ENCODE assay signal across 8 cellular contexts in genomic region chr5:321726-322251, GRCh38. TPM values are rescaled to one million over a fixed set of nuclear protein-coding genes. Genes with fewer than 3 reads are reported as not detected.
DNase-seq lines count a peak whose midpoint lies in the region; ATAC-seq, FAIRE-seq and TF ChIP-seq lines count a peak whose summit lies in the region.

No MANE protein-coding gene starts in this region.

- TF ChIP-seq CTCF in BJ (IDR thresholded peaks at IDR 0.05; ENCODE audit: insufficient read depth, low read depth, low read length): no peak
- TF ChIP-seq CTCF in hepatocyte (IDR thresholded peaks at IDR 0.05; ENCODE audit: poor library complexity): no peak
- TF ChIP-seq CTCF in kidney (IDR thresholded peaks at IDR 0.05; ENCODE audit: borderline replicate concordance, extremely low read depth, insufficient read depth): no peak

- DNase-seq in BJ (ENCODE audit: low read depth) (no peak), OCI-M1 (lab: John Stamatoyannopoulos, UW) (peak; percentile 45), hepatocyte (ENCODE audit: low spot score) (no peak), kidney (no peak), NCI-H2107 (lab: John Stamatoyannopoulos, UW) (no peak), superior temporal gyrus (ENCODE audit: extremely low spot score) (no peak)
- DNase-seq in stimulated activated CD4-positive, alpha-beta T cell treated with anti-CD3 and anti-CD28 coated beads, Interleukin-4, amount 100 ng/mL, for 4 hours: no peak

- H3K9ac ChIP-seq in kidney (ENCODE audit: low read length in 2 of 2): no peak overlapping the region

- CTCF ChIA-PET in BJ (lab: Yijun Ruan, JAX): interaction anchor here (0.7 to 2.0 kb wide), 18 partner anchors 9 to 581 kb away, joined by 3 to 17 read pairs (median 5); no protein-coding TSS in a partner anchor

- peak; percentile 3 for ATAC-seq in GM21360 (IDR thresholded peaks at IDR 0.05; ENCODE audit: unreplicated experiment)

- H2AFZ ChIP-seq in hepatocyte: peak overlapping the region; percentile 28

- no peaks in the 10 kb centered on the region for H3K79me2 ChIP-seq in hepatocyte

- H3K4me3 ChIP-seq in BJ (ENCODE audit: low read depth, low read length) (peak overlapping the region; percentile 90), hepatocyte (no peak overlapping the region), kidney (ENCODE audit: low read length in 2 of 2) (peak overlapping the region in 1 of 2 donors; percentile 25)

- H4K20me1 ChIP-seq in hepatocyte (ENCODE audit: insufficient read depth, poor library complexity, severe bottlenecking): no peaks in the 10 kb centered on the region

- no peaks in the 10 kb centered on the region for H3K9me2 ChIP-seq in hepatocyte (replicated peaks; ENCODE audit: insufficient read depth)

- peaks cover 9% of the 10 kb centered on the region for H3K4me1 ChIP-seq in hepatocyte (ENCODE audit: insufficient read depth)
- H3K4me1 ChIP-seq in kidney (ENCODE audit: control insufficient read depth in 1 of 2, insufficient read depth in 1 of 2, low read depth in 1 of 2, low read length in 2 of 2): peaks cover 0 to 4% of the 10 kb centered on the region in 2 donors

- 3% methylated on average over 42 of the region's 67 CpGs for WGBS in hepatocyte (ENCODE audit: low lambda C conversion rate, missing lambda C conversion rate)

- peak overlapping the region; percentile 100 for H3K4me2 ChIP-seq in hepatocyte

- peaks cover 6% of the 10 kb centered on the region; the same call in 1 of the 2 replicates for H3K36me3 ChIP-seq in BJ (ENCODE audit: control insufficient read depth, insufficient read depth, low read length)
- no peaks in the 10 kb centered on the region for H3K36me3 ChIP-seq in hepatocyte (replicated peaks; ENCODE audit: insufficient read depth, low read depth)
- H3K36me3 ChIP-seq in kidney (ENCODE audit: control insufficient read depth in 1 of 2, insufficient read depth in 2 of 2, low read length in 2 of 2): no peaks in the 10 kb centered on the region

- H3K9me3 ChIP-seq in hepatocyte (ENCODE audit: low read depth) (no peaks in the 10 kb centered on the region), kidney (ENCODE audit: control insufficient read depth in 1 of 2, low read length in 2 of 2) (no peaks in the 10 kb centered on the region)

- POLR2A ChIA-PET in BJ (lab: Charles Lee): no interaction called here

- no peak overlapping the region for H3K27ac ChIP-seq in hepatocyte
- no peak overlapping the region for H3K27ac ChIP-seq in kidney (ENCODE audit: low read depth in 2 of 2, low read length in 2 of 2)

- FAIRE-seq in kidney (lab: Jason Lieb, UNC): no peak

- no peaks in the 10 kb centered on the region for H3K27me3 ChIP-seq in BJ (ENCODE audit: control insufficient read depth, insufficient read depth, low read length)
- peaks cover 55% of the 10 kb centered on the region for H3K27me3 ChIP-seq in hepatocyte

- intact Hi-C loops in kidney (cut with DNase I): no loop called here

RNA-seq across cellular contexts. Expression of gene AHRR, which starts 0.3 kb away (rescaled TPM):
- 25.2 and 36.4 TPM in 2 replicates for polyA plus RNA-seq in BJ (2011; rRNA removed)
- 26.4 and 28.5 TPM in 2 replicates for polyA minus RNA-seq in BJ (2011; rRNA and poly(A)+ RNA removed)
- total RNA-seq in hepatocyte: 1.8 and 2.6 TPM in 2 replicates
- 1.8 and 2.4 TPM in 2 replicates for polyA plus RNA-seq in hepatocyte
- total RNA-seq in kidney: 1.7 TPM
- 0.71 TPM for polyA plus RNA-seq in kidney (ENCODE audit: insufficient read depth, low read depth, low replicate concordance)

RNA-seq across cellular contexts. Expression of gene PDCD6, which starts 50.3 kb away (rescaled TPM):
- polyA plus RNA-seq in BJ (2011; rRNA removed) (153 and 200 TPM in 2 replicates), hepatocyte (169 and 197 TPM in 2 replicates), kidney (ENCODE audit: insufficient read depth, low read depth, low replicate concordance) (125 TPM)
- polyA minus RNA-seq in BJ (2011; rRNA and poly(A)+ RNA removed): 52.4 and 75.9 TPM in 2 replicates
- total RNA-seq in hepatocyte (109 and 116 TPM in 2 replicates), kidney (89.6 TPM)
